Comparison of ENCODE assay signal across 8 cellular contexts in the genomic region with DNA sequence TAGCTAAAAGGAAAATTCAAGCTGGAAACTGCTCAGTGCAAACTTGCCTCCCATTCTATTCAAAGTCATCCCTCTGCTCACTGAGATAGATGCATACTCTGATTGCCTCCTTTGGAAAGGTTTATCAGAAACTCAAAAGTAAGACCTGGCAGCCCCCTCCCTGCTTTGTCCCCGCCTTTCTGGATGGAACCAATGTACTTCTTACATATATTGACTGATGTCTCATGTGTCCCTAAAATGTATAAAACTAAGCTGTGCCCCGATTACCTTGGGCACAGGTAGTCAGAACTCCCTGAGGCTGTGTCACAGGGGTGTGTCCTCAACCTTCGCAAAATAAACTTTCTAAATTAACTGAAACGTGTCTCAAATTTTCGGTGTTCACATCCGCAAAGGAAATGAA.
DNase-seq lines count a peak whose midpoint lies in the region; FAIRE-seq and TF ChIP-seq lines count a peak whose summit lies in the region.
"Not testable (repeated sequence)": the region's sequence is repeated elsewhere in the genome, so short reads cannot be mapped to it uniquely, and the experiment has no call there.

No MANE protein-coding gene starts in this region.

- not testable (repeated sequence) for H3K27ac ChIP-seq in HEK293 (ENCODE audit: extremely low read depth, low read depth, low read length); astrocyte (ENCODE audit: low read depth, low read length)
- peak overlapping the region; percentile 94 for H3K27ac ChIP-seq in PC-9

- H3K9me3 ChIP-seq in HEK293 (ENCODE audit: control insufficient read depth, insufficient read depth, low read depth, low read length); PC-9 (ENCODE audit: insufficient read depth, low read depth); astrocyte (ENCODE audit: insufficient read depth, low read depth, low read length): not testable (repeated sequence)

- H3K9me3 Mint-ChIP-seq in astrocyte (ENCODE audit: unreplicated experiment); glutamatergic neuron (ENCODE audit: unreplicated experiment): not testable (repeated sequence)
- H3K9me3 Mint-ChIP-seq in nephron progenitor cell (peaks cover 54% of the 10 kb centered on the region), type B pancreatic cell (peaks cover 15% of the 10 kb centered on the region)

- H3K4me3 Mint-ChIP-seq in astrocyte (ENCODE audit: unreplicated experiment): peak overlapping the region; percentile 94
- H3K4me3 Mint-ChIP-seq in glutamatergic neuron (ENCODE audit: unreplicated experiment): peak overlapping the region; percentile 90
- peak overlapping the region; percentile 86 for H3K4me3 Mint-ChIP-seq in nephron progenitor cell
- H3K4me3 Mint-ChIP-seq in type B pancreatic cell: peak overlapping the region; percentile 90

- FAIRE-seq in astrocyte (lab: Jason Lieb, UNC): not testable (repeated sequence)

- peak overlapping the region; percentile 93 for H2AFZ ChIP-seq in PC-9
- H2AFZ ChIP-seq in astrocyte (ENCODE audit: low read depth, low read length): not testable (repeated sequence)

- peaks cover 26% of the 10 kb centered on the region; the same call in 1 of the 2 replicates for H3F3A ChIP-seq in PC-9 (ENCODE audit: insufficient read depth, low read depth)

- H3K79me2 ChIP-seq in PC-9 (ENCODE audit: low read depth): peaks cover 57% of the 10 kb centered on the region
- not testable (repeated sequence) for H3K79me2 ChIP-seq in astrocyte (ENCODE audit: insufficient read depth, low read length)

- H3K27me3 Mint-ChIP-seq in astrocyte (ENCODE audit: low read depth, unreplicated experiment); glutamatergic neuron (ENCODE audit: unreplicated experiment); nephron progenitor cell (ENCODE audit: low read depth, poor library complexity); type B pancreatic cell: not testable (repeated sequence)

- H3K4me1 Mint-ChIP-seq in astrocyte (ENCODE audit: low read depth, unreplicated experiment); glutamatergic neuron (ENCODE audit: low read depth, unreplicated experiment): not testable (repeated sequence)
- peaks cover 15% of the 10 kb centered on the region for H3K4me1 Mint-ChIP-seq in nephron progenitor cell
- peaks cover 19% of the 10 kb centered on the region for H3K4me1 Mint-ChIP-seq in type B pancreatic cell (ENCODE audit: unreplicated experiment)

- H3K4me3 ChIP-seq in HEK293 (ENCODE audit: low read depth, low read length); astrocyte (ENCODE audit: insufficient read depth, low read depth, low read length): not testable (repeated sequence)
- peak overlapping the region; percentile 91 for H3K4me3 ChIP-seq in PC-9

- H3K36me3 Mint-ChIP-seq in astrocyte (ENCODE audit: low read depth, unreplicated experiment); glutamatergic neuron (ENCODE audit: unreplicated experiment): not testable (repeated sequence)
- H3K36me3 Mint-ChIP-seq in nephron progenitor cell (ENCODE audit: low read depth) (peaks cover 45% of the 10 kb centered on the region), type B pancreatic cell (peaks cover 13% of the 10 kb centered on the region)

- not testable (repeated sequence) for BruUV-seq in PC-9 (replicated peaks; lab: Mats Ljungman, UMichigan)

- not testable (repeated sequence) for TF ChIP-seq CTCF in HEK293 (tag by site-specific recombination; IDR thresholded peaks at IDR 0.05); PC-9 (conservative IDR thresholded peaks at IDR 0.05); astrocyte (IDR thresholded peaks at IDR 0.05; ENCODE audit: insufficient read depth, low read depth, low read length); glutamatergic neuron (IDR thresholded peaks at IDR 0.05; ENCODE audit: partially characterized antibody, unreplicated experiment); nephron progenitor cell (IDR thresholded peaks at IDR 0.05); type B pancreatic cell (conservative IDR thresholded peaks at IDR 0.05)

- H3K27ac Mint-ChIP-seq in astrocyte (ENCODE audit: unreplicated experiment); glutamatergic neuron (ENCODE audit: unreplicated experiment): not testable (repeated sequence)
- H3K27ac Mint-ChIP-seq in nephron progenitor cell (peak overlapping the region; percentile 7), type B pancreatic cell (peak overlapping the region; percentile 96)

- H3K36me3 ChIP-seq in HEK293 (ENCODE audit: control insufficient read depth in 2 of 2, insufficient read depth in 1 of 2, low read length in 2 of 2); PC-9 (ENCODE audit: low read depth); astrocyte (ENCODE audit: insufficient read depth, low read length): not testable (repeated sequence)

- H4K20me1 ChIP-seq in PC-9 (ENCODE audit: insufficient read depth); astrocyte (ENCODE audit: insufficient read depth, low read length): not testable (repeated sequence)

- H3K4me1 ChIP-seq in HEK293 (ENCODE audit: control insufficient read depth, insufficient read depth, low read length); astrocyte (ENCODE audit: insufficient read depth, low read length): not testable (repeated sequence)
- H3K4me1 ChIP-seq in PC-9 (replicated peaks; ENCODE audit: insufficient read depth): peaks cover 20% of the 10 kb centered on the region

- CTCF ChIA-PET in HEK293 (lab: Yijun Ruan, JAX); PC-9 (lab: Charles Lee): not testable (repeated sequence)

- not testable (repeated sequence) for H3K27me3 ChIP-seq in PC-9 (ENCODE audit: insufficient read depth, low read depth); astrocyte (ENCODE audit: insufficient read depth, low read length)

- intact Hi-C loops in PC-9 (cut with micrococcal nuclease; ENCODE audit: unreplicated experiment): not testable (repeated sequence)

- POLR2A ChIA-PET in HEK293 (lab: Yijun Ruan, JAX); PC-9 (lab: Charles Lee; ENCODE audit: unreplicated experiment): not testable (repeated sequence)

- not testable (repeated sequence) for H3K9me2 ChIP-seq in PC-9 (ENCODE audit: insufficient read depth)

- H3K9ac ChIP-seq in astrocyte (ENCODE audit: low read length): not testable (repeated sequence)

- H3K4me2 ChIP-seq in PC-9: peak overlapping the region; percentile 98
- H3K4me2 ChIP-seq in astrocyte (ENCODE audit: low read length): not testable (repeated sequence)

- peak; percentile 37 for DNase-seq in COR-L47 (lab: John Stamatoyannopoulos, UW)
- DNase-seq in NCI-H510A treated with DMSO at 0.1 percent for 48 hours (lab: John Stamatoyannopoulos, UW): peak; percentile 41
- DNase-seq in PC-9; astrocyte (ENCODE audit: low read depth); glutamatergic neuron; nephron progenitor cell; type B pancreatic cell (ENCODE audit: extremely low spot score, unreplicated experiment): not testable (repeated sequence)

TF ChIP-seq in HEK293, 187 proteins besides CTCF, POLR2A, EP300 and RAD21:
- peak; percentile 66 for TF ChIP-seq PRDM10 (tag by site-specific recombination; IDR thresholded peaks at IDR 0.05)
